ENCODE assay signal across 23 cellular contexts in the genomic region with DNA sequence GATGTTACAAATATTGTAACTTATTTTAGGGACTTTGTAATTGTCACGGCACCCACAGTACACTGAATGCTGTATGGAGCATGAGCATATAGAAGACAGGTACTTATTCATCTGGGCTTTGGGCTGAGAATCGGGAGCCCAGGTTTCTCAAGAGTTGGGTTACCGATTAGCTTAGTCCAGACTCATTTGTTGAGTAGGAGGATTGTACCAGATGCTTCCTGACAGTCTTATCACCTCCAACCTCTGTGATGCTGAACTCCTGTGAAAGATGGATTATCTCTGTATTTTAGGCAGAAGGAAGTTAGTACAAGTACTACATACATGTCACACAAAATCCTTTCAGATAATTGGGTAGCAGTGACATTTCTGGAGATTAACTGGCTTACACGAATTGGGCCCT.
"Had no signal": no experiment of that assay in that cellular context is flagged by ENCODE, and none has a peak within 500 bp of the region (broad histone marks: within the 10 kb centered on the region; RNA-seq: fewer than 3 reads in every experiment).

No MANE protein-coding gene starts in this region.

- H3K9ac ChIP-seq: parathyroid adenoma had no signal

- DNase-seq: dermis blood vessel endothelial cell; effector memory CD4-positive, alpha-beta T cell; erythroblast; gastrocnemius medialis; heart left ventricle; kidney; mesenchymal stem cell; mucosa of descending colon; naive B cell; right lobe of liver; small intestine; stimulated activated CD4-positive, alpha-beta T cell treated with anti-CD3 and anti-CD28 coated beads, Interleukin-15, amount 100 ng/mL, for 24 hours; stimulated activated CD4-positive, alpha-beta T cell treated with anti-CD3 and anti-CD28 coated beads, Interleukin-2, amount 100 ng/mL, for 48 hours; stimulated activated naive B cell treated with anti-CD40 and anti-IgM and Interleukin-4, amounts not matched to agents 10 μg/mL and 1 μg/mL and 100 μg/mL, for 72 hours; transverse colon; upper lobe of right lung; uterus had no signal

- H3K36me3 ChIP-seq: gastrocnemius medialis, heart left ventricle, right lobe of liver, thoracic aorta, transverse colon, upper lobe of right lung, uterus had no signal

- H3K4me3 ChIP-seq: coronary artery, gastrocnemius medialis, heart left ventricle, hepatocyte, lung, mucosa of descending colon, right lobe of liver, thoracic aorta, transverse colon, upper lobe of right lung, uterus had no signal

- H3K27ac ChIP-seq: coronary artery, gastrocnemius medialis, heart left ventricle, hepatocyte, parathyroid adenoma, right lobe of liver, thoracic aorta, transverse colon, upper lobe of right lung, uterus had no signal

- H3K27me3 ChIP-seq: gastrocnemius medialis, heart left ventricle, hepatocyte, right lobe of liver, transverse colon, upper lobe of right lung, uterus had no signal

- H3K4me2 ChIP-seq: hepatocyte had no signal

- H3K4me1 ChIP-seq: gastrocnemius medialis, heart left ventricle, parathyroid adenoma, right lobe of liver, transverse colon, upper lobe of right lung, uterus had no signal

- H2AFZ ChIP-seq: hepatocyte, parathyroid adenoma had no signal

- FAIRE-seq: endometrium, kidney, small intestine had no signal

- H3K79me2 ChIP-seq: hepatocyte, parathyroid adenoma had no signal

- H3K9me3 ChIP-seq: gastrocnemius medialis, mucosa of descending colon, right lobe of liver, thoracic aorta, transverse colon, upper lobe of right lung, uterus had no signal
